ENCODE assay signal across 8 cellular contexts in the genomic region with DNA sequence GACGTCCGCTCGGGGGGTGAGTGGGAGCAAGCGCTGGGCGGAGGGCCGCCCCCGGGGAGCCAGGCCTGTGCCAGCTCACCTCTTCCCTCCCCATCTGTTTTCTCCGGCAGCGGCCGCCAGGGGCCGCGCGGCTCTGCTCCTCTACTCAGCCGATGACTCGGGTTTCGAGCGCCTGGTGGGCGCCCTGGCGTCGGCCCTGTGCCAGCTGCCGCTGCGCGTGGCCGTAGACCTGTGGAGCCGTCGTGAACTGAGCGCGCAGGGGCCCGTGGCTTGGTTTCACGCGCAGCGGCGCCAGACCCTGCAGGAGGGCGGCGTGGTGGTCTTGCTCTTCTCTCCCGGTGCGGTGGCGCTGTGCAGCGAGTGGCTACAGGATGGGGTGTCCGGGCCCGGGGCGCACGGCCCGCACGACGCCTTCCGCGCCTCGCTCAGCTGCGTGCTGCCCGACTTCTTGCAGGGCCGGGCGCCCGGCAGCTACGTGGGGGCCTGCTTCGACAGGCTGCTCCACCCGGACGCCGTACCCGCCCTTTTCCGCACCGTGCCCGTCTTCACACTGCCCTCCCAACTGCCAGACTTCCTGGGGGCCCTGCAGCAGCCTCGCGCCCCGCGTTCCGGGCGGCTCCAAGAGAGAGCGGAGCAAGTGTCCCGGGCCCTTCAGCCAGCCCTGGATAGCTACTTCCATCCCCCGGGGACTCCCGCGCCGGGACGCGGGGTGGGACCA. TPM values are rescaled to one million over a fixed set of nuclear protein-coding genes. Genes with fewer than 3 reads are reported as not detected.
DNase-seq lines count a peak whose midpoint lies in the region; ATAC-seq and TF ChIP-seq lines count a peak whose summit lies in the region.

No MANE protein-coding gene starts in this region.

- no peaks in the 10 kb centered on the region for H3K27me3 ChIP-seq in lower lobe of right lung (ENCODE audit: low read depth)

- peak overlapping the region; percentile 96 for H3K27ac Mint-ChIP-seq in activated CD4-positive, alpha-beta T cell treated with anti-CD3 and anti-CD28 coated beads, Interleukin-2, amount 10 ng/mL, durations not matched to agents 24 days and 14 days

- peak; percentile 72 for TF ChIP-seq CTCF in lower lobe of right lung (IDR thresholded peaks at IDR 0.05)

- peak; percentile 84 to 87 for DNase-seq in AML-193 (lab: John Stamatoyannopoulos, UW)
- peak; percentile 37 for DNase-seq in NCI-H446 treated with DMSO at 0.1 percent for 48 hours (lab: John Stamatoyannopoulos, UW)
- DNase-seq in activated CD4-positive, alpha-beta T cell treated with anti-CD3 and anti-CD28 coated beads, Interleukin-2, amount 10 ng/mL, durations not matched to agents 24 days and 14 days, result peak; percentile 94
- DNase-seq in dermis blood vessel endothelial cell, result peak; percentile 89
- peak; percentile 91 for DNase-seq in lower lobe of right lung
- peak; percentile 61 to 82 (median 75) for DNase-seq in stimulated activated CD4-positive, alpha-beta T cell treated with anti-CD3 and anti-CD28 coated beads, TNF-alpha, amount 100 ng/mL, for 1 hour (ENCODE audit: low read depth in 3 of 3, low spot score in 1 of 3)

- peak; percentile 44 for ATAC-seq in GM18873 (IDR thresholded peaks at IDR 0.05; ENCODE audit: low FRiP score, unreplicated experiment)
- ATAC-seq in HG03103 (IDR thresholded peaks at IDR 0.05; ENCODE audit: low read depth, unreplicated experiment), result peak; percentile 57
- peak; percentile 93 for ATAC-seq in lower lobe of right lung

- peaks cover 52% of the 10 kb centered on the region for H3K36me3 ChIP-seq in lower lobe of right lung

- H3K4me1 Mint-ChIP-seq in activated CD4-positive, alpha-beta T cell treated with anti-CD3 and anti-CD28 coated beads, Interleukin-2, amount 10 ng/mL, durations not matched to agents 24 days and 14 days, result peaks cover 36% of the 10 kb centered on the region

- H3K9me3 Mint-ChIP-seq in activated CD4-positive, alpha-beta T cell treated with anti-CD3 and anti-CD28 coated beads, Interleukin-2, amount 10 ng/mL, durations not matched to agents 24 days and 14 days, result no peaks in the 10 kb centered on the region

- peak overlapping the region; percentile 95 for H3K4me3 ChIP-seq in lower lobe of right lung

- peaks cover 39% of the 10 kb centered on the region for H3K4me1 ChIP-seq in lower lobe of right lung

- H3K27me3 Mint-ChIP-seq in activated CD4-positive, alpha-beta T cell treated with anti-CD3 and anti-CD28 coated beads, Interleukin-2, amount 10 ng/mL, durations not matched to agents 24 days and 14 days, result no peaks in the 10 kb centered on the region

- H3K36me3 Mint-ChIP-seq in activated CD4-positive, alpha-beta T cell treated with anti-CD3 and anti-CD28 coated beads, Interleukin-2, amount 10 ng/mL, durations not matched to agents 24 days and 14 days (ENCODE audit: low read depth), result peaks cover 19% of the 10 kb centered on the region

- no peaks in the 10 kb centered on the region for H3K9me3 ChIP-seq in lower lobe of right lung

- intact Hi-C loops in activated CD4-positive, alpha-beta T cell treated with anti-CD3 and anti-CD28 coated beads, Interleukin-2, amount 10 ng/mL, durations not matched to agents 24 days and 14 days (cut with micrococcal nuclease), result loop anchor here (1.0 to 5.0 kb wide), 13 partner anchors 13 to 536 kb away; partner anchors contain the start of genes ARPC4, BRK1, BRPF1 and FANCD2
- intact Hi-C loops in lower lobe of right lung (cut with DNase I), result no loop called here

- peak overlapping the region; percentile 95 for H3K27ac ChIP-seq in lower lobe of right lung

- H3K4me3 Mint-ChIP-seq in activated CD4-positive, alpha-beta T cell treated with anti-CD3 and anti-CD28 coated beads, Interleukin-2, amount 10 ng/mL, durations not matched to agents 24 days and 14 days, result peak overlapping the region; percentile 96

RNA-seq across cellular contexts. Expression of gene CRELD1, which starts 0.6 kb away (rescaled TPM):
- total RNA-seq in activated CD4-positive, alpha-beta T cell treated with anti-CD3 and anti-CD28 coated beads, Interleukin-2, amount 10 ng/mL, durations not matched to agents 24 days and 14 days, result 22.7 and 23.4 TPM in 2 replicates
- total RNA-seq in dermis blood vessel endothelial cell, result 33.1 and 50.4 TPM in 2 replicates
- total RNA-seq in lower lobe of right lung, result 54.3 TPM

RNA-seq across cellular contexts. Expression of gene IL17RC, which starts 16.1 kb away (rescaled TPM):
- total RNA-seq in activated CD4-positive, alpha-beta T cell treated with anti-CD3 and anti-CD28 coated beads, Interleukin-2, amount 10 ng/mL, durations not matched to agents 24 days and 14 days, result 0.28 and 0.42 TPM in 2 replicates
- 20.4 and 25.4 TPM in 2 replicates for total RNA-seq in dermis blood vessel endothelial cell
- 27.2 TPM for total RNA-seq in lower lobe of right lung

RNA-seq across cellular contexts. Expression of gene PRRT3, which starts 19.2 kb away (rescaled TPM):
- total RNA-seq in activated CD4-positive, alpha-beta T cell treated with anti-CD3 and anti-CD28 coated beads, Interleukin-2, amount 10 ng/mL, durations not matched to agents 24 days and 14 days, result 11.8 and 13.5 TPM in 2 replicates
- total RNA-seq in dermis blood vessel endothelial cell (0.68 and 0.84 TPM in 2 replicates), lower lobe of right lung (2.1 TPM)

RNA-seq across cellular contexts. Expression of gene IL17RE, which starts 30.4 kb away (rescaled TPM):
- total RNA-seq in activated CD4-positive, alpha-beta T cell treated with anti-CD3 and anti-CD28 coated beads, Interleukin-2, amount 10 ng/mL, durations not matched to agents 24 days and 14 days, result 1.1 TPM in 2 replicates
- total RNA-seq in dermis blood vessel endothelial cell, result 0.14 and 0.17 TPM in 2 replicates
- 21.5 TPM for total RNA-seq in lower lobe of right lung

RNA-seq across cellular contexts. Expression of gene JAGN1, which starts 42.6 kb away (rescaled TPM):
- total RNA-seq in activated CD4-positive, alpha-beta T cell treated with anti-CD3 and anti-CD28 coated beads, Interleukin-2, amount 10 ng/mL, durations not matched to agents 24 days and 14 days, result 39.5 and 41.0 TPM in 2 replicates
- total RNA-seq in dermis blood vessel endothelial cell (31.6 and 39.5 TPM in 2 replicates), lower lobe of right lung (23.8 TPM)

Comparison
In these comparisons a context has a peak if more than half of its experiments do, and no peak if none do; other contexts are left out.
1. Peak in every context shown above with its lines: DNase-seq, ATAC-seq, H3K4me3 ChIP-seq and H3K27ac ChIP-seq.
2. DNase-seq: peak in every context shown above with its lines; median percentile 94 in activated CD4-positive, alpha-beta T cell treated with anti-CD3 and anti-CD28 coated beads, Interleukin-2, amount 10 ng/mL, durations not matched to agents 24 days and 14 days; 91 in lower lobe of right lung; 89 in dermis blood vessel endothelial cell; 86 in AML-193; 75 in stimulated activated CD4-positive, alpha-beta T cell treated with anti-CD3 and anti-CD28 coated beads, TNF-alpha, amount 100 ng/mL, for 1 hour; 37 in NCI-H446 treated with DMSO at 0.1 percent for 48 hours.
3. RNA of gene IL17RC, which starts 16.1 kb away (total RNA-seq): 27.2 TPM in lower lobe of right lung (single experiment) and 20.4 to 25.4 TPM in dermis blood vessel endothelial cell; 0.28 to 0.42 TPM in activated CD4-positive, alpha-beta T cell treated with anti-CD3 and anti-CD28 coated beads, Interleukin-2, amount 10 ng/mL, durations not matched to agents 24 days and 14 days; every median in the first group is over 10 times any median in the second.